In genomic region chr12:47222960-47223847, GRCh38 we compare ENCODE assay signal across 8 cellular contexts.
DNase-seq lines count a peak whose midpoint lies in the region; ATAC-seq lines count a peak whose summit lies in the region.

No MANE protein-coding gene starts in this region.

- no peaks in the 10 kb centered on the region for H3K27me3 Mint-ChIP-seq in activated CD8-positive, alpha-beta T cell treated with anti-CD3 and anti-CD28 coated beads, Interleukin-2, amount 10 ng/mL, durations not matched to agents 7 days and 5 days (ENCODE audit: low read depth)
- no peaks in the 10 kb centered on the region for H3K27me3 Mint-ChIP-seq in stimulated activated naive B cell treated with anti-CD40 and anti-IgM and Interleukin-4, amounts not matched to agents 10 μg/mL and 1 μg/mL and 100 μg/mL, for 72 hours

- H3K4me3 Mint-ChIP-seq in activated CD8-positive, alpha-beta T cell treated with anti-CD3 and anti-CD28 coated beads, Interleukin-2, amount 10 ng/mL, durations not matched to agents 7 days and 5 days: peak overlapping the region; percentile 71
- peak overlapping the region; percentile 67 to 73 for H3K4me3 Mint-ChIP-seq in stimulated activated naive B cell treated with anti-CD40 and anti-IgM and Interleukin-4, amounts not matched to agents 10 μg/mL and 1 μg/mL and 100 μg/mL, for 72 hours

- H3K9me3 Mint-ChIP-seq in activated CD8-positive, alpha-beta T cell treated with anti-CD3 and anti-CD28 coated beads, Interleukin-2, amount 10 ng/mL, durations not matched to agents 7 days and 5 days (ENCODE audit: insufficient read depth): no peaks in the 10 kb centered on the region
- H3K9me3 Mint-ChIP-seq in stimulated activated naive B cell treated with anti-CD40 and anti-IgM and Interleukin-4, amounts not matched to agents 10 μg/mL and 1 μg/mL and 100 μg/mL, for 72 hours: no peaks in the 10 kb centered on the region

- peak overlapping the region; percentile 80 for H3K27ac Mint-ChIP-seq in activated CD8-positive, alpha-beta T cell treated with anti-CD3 and anti-CD28 coated beads, Interleukin-2, amount 10 ng/mL, durations not matched to agents 7 days and 5 days
- H3K27ac Mint-ChIP-seq in stimulated activated naive B cell treated with anti-CD40 and anti-IgM and Interleukin-4, amounts not matched to agents 10 μg/mL and 1 μg/mL and 100 μg/mL, for 72 hours: peak overlapping the region; percentile 76

- peaks cover 73% of the 10 kb centered on the region for H3K36me3 Mint-ChIP-seq in activated CD8-positive, alpha-beta T cell treated with anti-CD3 and anti-CD28 coated beads, Interleukin-2, amount 10 ng/mL, durations not matched to agents 7 days and 5 days (ENCODE audit: low read depth)
- H3K36me3 Mint-ChIP-seq in stimulated activated naive B cell treated with anti-CD40 and anti-IgM and Interleukin-4, amounts not matched to agents 10 μg/mL and 1 μg/mL and 100 μg/mL, for 72 hours: peaks cover 58 to 65% of the 10 kb centered on the region in 2 donors

- H3K4me1 Mint-ChIP-seq in activated CD8-positive, alpha-beta T cell treated with anti-CD3 and anti-CD28 coated beads, Interleukin-2, amount 10 ng/mL, durations not matched to agents 7 days and 5 days (ENCODE audit: low read depth): peaks cover 66% of the 10 kb centered on the region
- H3K4me1 Mint-ChIP-seq in stimulated activated naive B cell treated with anti-CD40 and anti-IgM and Interleukin-4, amounts not matched to agents 10 μg/mL and 1 μg/mL and 100 μg/mL, for 72 hours: peaks cover 35 to 71% of the 10 kb centered on the region in 2 donors

- peak; percentile 13 for ATAC-seq in activated CD8-positive, alpha-beta T cell treated with anti-CD3 and anti-CD28 coated beads, Interleukin-2, amount 10 ng/mL, durations not matched to agents 7 days and 5 days
- no peak for ATAC-seq in stimulated activated naive B cell treated with anti-CD40 and anti-IgM and Interleukin-4, amounts not matched to agents 10 μg/mL and 1 μg/mL and 100 μg/mL, for 72 hours (replicated peaks)
- ATAC-seq in activated CD4-positive, CD25-positive, alpha-beta regulatory T cell treated with anti-CD3 and anti-CD28 coated beads, Interleukin-2, amount 50 U/mL, for 24 hours: no peak
- no peak for ATAC-seq in GM18520 (IDR thresholded peaks at IDR 0.05; ENCODE audit: unreplicated experiment)

- DNase-seq in DMS 273 (lab: John Stamatoyannopoulos, UW; ENCODE audit: unreplicated experiment) (peak; percentile 38), DMS 273 treated with DMSO at 0.1 percent for 48 hours (lab: John Stamatoyannopoulos, UW) (no peak), occipital lobe (lab: John Stamatoyannopoulos, UW) (no peak)
- no peak for DNase-seq in activated CD8-positive, alpha-beta T cell treated with anti-CD3 and anti-CD28 coated beads, Interleukin-2, amount 10 ng/mL, durations not matched to agents 7 days and 5 days
- no peak for DNase-seq in stimulated activated naive B cell treated with anti-CD40 and anti-IgM and Interleukin-4, amounts not matched to agents 10 μg/mL and 1 μg/mL and 100 μg/mL, for 72 hours

- POLR2A ChIA-PET in activated CD8-positive, alpha-beta T cell treated with anti-CD3 and anti-CD28 coated beads, Interleukin-2, amount 10 ng/mL, durations not matched to agents 7 days and 5 days (lab: Charles Lee): interaction anchor here (1.0 kb wide), 1 partner anchor 10 kb away, joined by 4 read pairs; no protein-coding TSS in a partner anchor

- H3K4me3 ChIP-seq in iPS-11a (ENCODE audit: low read depth, low read length): peak overlapping the region; percentile 10

- CTCF ChIA-PET in activated CD8-positive, alpha-beta T cell treated with anti-CD3 and anti-CD28 coated beads, Interleukin-2, amount 10 ng/mL, durations not matched to agents 7 days and 5 days (lab: Charles Lee): interaction anchor here (0.6 kb wide), 1 partner anchor 175 kb away, joined by 3 read pairs; no protein-coding TSS in a partner anchor
